Comparison of ENCODE assay signal across 1 cellular context in genomic region chr5:69166686-69167487, GRCh38.
A peak's percentile ranks its signal among the peaks of the same experiment; 100 is the strongest.
TF ChIP-seq lines count a peak whose summit lies in the region.

CCNB1 (plus strand) TSS chr5:69167150; CDS start chr5:69167263, 113 bp downstream.

TF ChIP-seq in A549, 52 proteins besides CTCF, POLR2A, EP300 and RAD21 (continued from another document):
- TF ChIP-seq BCL3 (IDR thresholded peaks at IDR 0.05) (0 out of 3 replicates have a peak, but pooled peaks have one; percentile 50), SMC3 (IDR thresholded peaks at IDR 0.05) (no peak)
